In the genomic region with DNA sequence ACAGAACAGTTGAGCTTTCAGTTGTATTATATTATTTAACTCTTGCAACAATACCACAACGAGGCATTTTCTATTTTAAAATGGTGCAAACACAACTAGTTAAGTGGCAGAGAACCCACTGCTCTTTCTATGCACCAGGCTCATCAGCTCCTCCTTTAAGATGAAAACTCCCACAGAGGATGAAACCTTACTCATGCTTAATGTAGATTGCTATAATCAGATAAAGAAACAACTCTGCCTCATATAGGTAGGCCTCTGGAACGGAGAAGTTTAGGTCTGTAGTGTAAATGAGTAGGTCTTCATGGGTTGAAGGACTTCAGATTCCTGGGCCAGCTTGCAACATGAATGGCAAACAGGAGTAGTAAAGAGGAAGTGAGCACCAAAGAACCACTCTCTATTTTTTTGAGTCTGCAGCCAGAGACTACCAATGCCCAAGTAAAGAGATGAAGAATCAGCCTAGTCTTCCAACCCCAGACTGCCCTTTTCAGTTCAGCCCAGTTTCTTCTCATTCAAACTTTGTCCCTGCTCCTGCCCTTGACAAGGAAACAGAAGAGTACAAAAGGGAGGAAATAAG, we compare ENCODE assay signal across 10 cellular contexts. TPM values are rescaled to one million over a fixed set of nuclear protein-coding genes. Genes with fewer than 3 reads are reported as not detected.
DNase-seq lines count a peak whose midpoint lies in the region; ATAC-seq, FAIRE-seq and TF ChIP-seq lines count a peak whose summit lies in the region.
"Had no signal": no experiment of that assay in that cellular context is flagged by ENCODE, and none has a peak within 500 bp of the region (broad histone marks: within the 10 kb centered on the region; RNA-seq: fewer than 3 reads in every experiment).

No MANE protein-coding gene starts in this region.

- peak; percentile 66 for ATAC-seq in GM18520 (IDR thresholded peaks at IDR 0.05; ENCODE audit: unreplicated experiment)
- ATAC-seq in GM21528 (IDR thresholded peaks at IDR 0.05; ENCODE audit: low FRiP score, unreplicated experiment): peak; percentile 84
- peak; percentile 66 for ATAC-seq in HG03460 (IDR thresholded peaks at IDR 0.05; ENCODE audit: unreplicated experiment)
- no peak for ATAC-seq in pancreas

- H3K27ac ChIP-seq in PC-9 (no peak overlapping the region), pancreas (no peak overlapping the region)
- no peak overlapping the region for H3K27ac ChIP-seq in effector memory CD4-positive, alpha-beta T cell (ENCODE audit: insufficient read depth, low read length, poor library complexity, severe bottlenecking)

- FAIRE-seq in pancreas (lab: Jason Lieb, UNC): no peak

- H3K36me3 ChIP-seq in PC-9 (ENCODE audit: low read depth) (no peaks in the 10 kb centered on the region), pancreas (peaks cover 0 to 2% (median 0%) of the 10 kb centered on the region in 3 donors)
- H3K36me3 ChIP-seq in effector memory CD4-positive, alpha-beta T cell (ENCODE audit: control insufficient read depth, insufficient read depth, low read length): peaks cover 3% of the 10 kb centered on the region

- CTCF ChIA-PET in PC-9 (lab: Charles Lee): no interaction called here

- H3K4me3 ChIP-seq in PC-9: no peak overlapping the region
- no peak overlapping the region for H3K4me3 ChIP-seq in effector memory CD4-positive, alpha-beta T cell (ENCODE audit: insufficient read depth, low read depth, low read length, poor library complexity, severe bottlenecking)
- H3K4me3 ChIP-seq in pancreas: no peak overlapping the region

- H3F3A ChIP-seq in PC-9 (ENCODE audit: insufficient read depth, low read depth): no peaks in the 10 kb centered on the region

- intact Hi-C loops in PC-9 (cut with micrococcal nuclease; ENCODE audit: unreplicated experiment) (no loop called here), pancreas (cut with DNase I) (no loop called here)

- H3K27me3 ChIP-seq in PC-9 (ENCODE audit: insufficient read depth, low read depth) (no peaks in the 10 kb centered on the region), pancreas (no peaks in the 10 kb centered on the region)
- no peaks in the 10 kb centered on the region for H3K27me3 ChIP-seq in effector memory CD4-positive, alpha-beta T cell (replicated peaks; ENCODE audit: control insufficient read depth, insufficient read depth, low read length, poor library complexity, severe bottlenecking)

- DNase-seq in germinal center (ENCODE audit: low spot score): peak; percentile 13
- no peak for DNase-seq in PC-9
- no peak for DNase-seq in effector memory CD4-positive, alpha-beta T cell
- DNase-seq in pancreas: no peak
- DNase-seq in DMS53 (lab: John Stamatoyannopoulos, UW): no peak
- DNase-seq: caudate nucleus, T1000 had no signal

- H3K4me1 ChIP-seq in PC-9 (replicated peaks; ENCODE audit: insufficient read depth) (no peaks in the 10 kb centered on the region), pancreas (no peaks in the 10 kb centered on the region)
- no peaks in the 10 kb centered on the region for H3K4me1 ChIP-seq in effector memory CD4-positive, alpha-beta T cell (ENCODE audit: control insufficient read depth, insufficient read depth, low read length, poor library complexity, severe bottlenecking)

- TF ChIP-seq CTCF in PC-9 (conservative IDR thresholded peaks at IDR 0.05): no peak
- no peak for TF ChIP-seq CTCF in pancreas (IDR thresholded peaks at IDR 0.05)

- no peaks in the 10 kb centered on the region for H4K20me1 ChIP-seq in PC-9 (ENCODE audit: insufficient read depth)

- H3K9me3 ChIP-seq in PC-9 (ENCODE audit: insufficient read depth, low read depth) (no peaks in the 10 kb centered on the region), pancreas (no peaks in the 10 kb centered on the region)
- H3K9me3 ChIP-seq in effector memory CD4-positive, alpha-beta T cell (ENCODE audit: control insufficient read depth, low read length): no peaks in the 10 kb centered on the region

- H3K9me2 ChIP-seq in PC-9 (ENCODE audit: insufficient read depth): no peaks in the 10 kb centered on the region

- BruUV-seq in PC-9 (replicated peaks; lab: Mats Ljungman, UMichigan): no TSS peak

- H3K4me2 ChIP-seq in PC-9: no peak overlapping the region

- H2AFZ ChIP-seq in PC-9: no peak overlapping the region

- H3K79me2 ChIP-seq in PC-9 (ENCODE audit: low read depth): no peaks in the 10 kb centered on the region

- 90% methylated on average over 2 of the region's 2 CpGs for WGBS in pancreas, 2 donors

- POLR2A ChIA-PET in PC-9 (lab: Charles Lee; ENCODE audit: unreplicated experiment): no interaction called here

RNA-seq across cellular contexts. Expression of a gene that starts 33.9 kb away (rescaled TPM):
- total RNA-seq in PC-9 (2021) (2.4 and 4.5 TPM in 2 replicates), pancreas (1 to 10 TPM in 1 of 6 donors, under 1 TPM in 5; 0.09 to 1.7 (median 0.24) TPM)
- under 1 TPM; 0.23 to 0.33 TPM for polyA plus RNA-seq in pancreas

Comparison
In these comparisons a context has a peak if more than half of its experiments do, and no peak if none do; other contexts are left out.
1. ATAC-seq: peak in GM18520 (single experiment), GM21528 (single experiment) and HG03460 (single experiment); none in pancreas (0 of 4).